18 cellular contexts compared by ENCODE assay signal in the genomic region with DNA sequence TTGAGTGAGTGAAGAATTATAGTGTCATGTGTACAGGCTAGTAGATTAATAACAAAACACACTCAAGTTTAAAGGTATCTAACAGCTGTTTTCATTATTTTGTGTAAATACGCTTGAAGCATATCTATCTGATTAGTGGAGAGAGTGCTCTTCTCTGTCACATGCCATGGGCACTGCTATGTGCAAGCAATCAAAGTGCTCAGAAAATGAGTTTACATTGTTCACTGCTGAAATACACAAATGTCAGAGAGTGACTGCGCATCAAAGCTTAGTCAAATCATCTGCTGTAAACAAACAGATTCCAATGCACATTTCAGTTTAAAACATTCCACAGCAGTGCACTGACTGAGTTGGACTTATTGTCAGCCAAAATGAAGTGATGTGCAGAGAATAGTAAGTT.
"Had no signal": no experiment of that assay in that cellular context is flagged by ENCODE, and none has a peak within 500 bp of the region (broad histone marks: within the 10 kb centered on the region; RNA-seq: fewer than 3 reads in every experiment).

No MANE protein-coding gene starts in this region.

- H3K27me3 ChIP-seq: esophagus squamous epithelium, gastrocnemius medialis, testis had no signal

- H3K4me1 ChIP-seq: parathyroid adenoma, testis had no signal

- H3K36me3 ChIP-seq: esophagus squamous epithelium, gastrocnemius medialis had no signal

- ATAC-seq: activated CD4-positive, CD25-positive, alpha-beta regulatory T cell treated with anti-CD3 and anti-CD28 coated beads, Interleukin-2, amount 50 U/mL, for 24 hours; activated T-cell treated with anti-CD3 and anti-CD28 coated beads, Interleukin-2, amount 50 U/mL, for 4 hours; effector memory CD8-positive, alpha-beta T cell; gastrocnemius medialis; left lobe of liver; sciatic nerve; stimulated activated memory B cell treated with anti-CD40 and anti-IgM and Interleukin-4, amounts not matched to agents 10 μg/mL and 1 μg/mL and 100 μg/mL, for 72 hours had no signal

- DNase-seq: activated CD4-positive, alpha-beta T cell treated with anti-CD3 and anti-CD28 coated beads, Interleukin-2, amount 50 U/mL, for 1 hour; activated CD8-positive, alpha-beta memory T cell treated with anti-CD3 and anti-CD28 coated beads, Interleukin-2, amount 50 U/mL, for 4 hours; activated naive CD4-positive, alpha-beta T cell treated with anti-CD3 and anti-CD28 coated beads for 36 hours; activated T-cell treated with anti-CD3 and anti-CD28 coated beads, Interleukin-2, amount 50 U/mL, for 4 hours; caudate nucleus; effector memory CD8-positive, alpha-beta T cell; esophagus squamous epithelium; gastrocnemius medialis; head of caudate nucleus; kidney; stimulated activated CD4-positive, alpha-beta T cell treated with anti-CD3 and anti-CD28 coated beads, Interleukin-4, amount 100 ng/mL, for 24 hours; testis had no signal

- H3K27ac ChIP-seq: esophagus squamous epithelium, gastrocnemius medialis, parathyroid adenoma, testis had no signal

- H3K4me3 ChIP-seq: esophagus squamous epithelium, gastrocnemius medialis, lung, testis had no signal

- H3K9me3 ChIP-seq: esophagus squamous epithelium, gastrocnemius medialis, testis had no signal
